Comparison of ENCODE assay signal across 8 cellular contexts in genomic region chr9:133238851-133239532, GRCh38. TPM values are rescaled to one million over a fixed set of nuclear protein-coding genes. Genes with fewer than 3 reads are reported as not detected.
DNase-seq lines count a peak whose midpoint lies in the region; ATAC-seq and TF ChIP-seq lines count a peak whose summit lies in the region.

No MANE protein-coding gene starts in this region.

- no peak overlapping the region for H2BK15ac ChIP-seq in neuronal stem cell (ENCODE audit: low read length)

- H4K91ac ChIP-seq in neuronal stem cell (ENCODE audit: low read depth, low read length, poor library complexity) = no peak overlapping the region

- H3K27me3 ChIP-seq in Panc1 (ENCODE audit: control insufficient read depth, insufficient read depth, low read length) (no peaks in the 10 kb centered on the region), gastroesophageal sphincter (peaks cover 82% of the 10 kb centered on the region), neuronal stem cell (ENCODE audit: control insufficient read depth in 3 of 3, insufficient read depth in 3 of 3, low read depth in 1 of 3, low read length in 3 of 3) (peaks cover 0 to 14% (median 6%) of the 10 kb centered on the region in 3 experiments), subcutaneous abdominal adipose tissue (ENCODE audit: control insufficient read depth in 5 of 5, insufficient read depth in 4 of 5, low read length in 5 of 5) (no peaks in the 10 kb centered on the region)

- peak; percentile 87 for ATAC-seq in Panc1
- ATAC-seq in gastroesophageal sphincter = peak; percentile 53
- no peak for ATAC-seq in HG02678 (IDR thresholded peaks at IDR 0.05; ENCODE audit: unreplicated experiment)

- H3K18ac ChIP-seq in neuronal stem cell (ENCODE audit: low read length) = peak overlapping the region; percentile 59

- H3K14ac ChIP-seq in neuronal stem cell (ENCODE audit: low read length) = no peak overlapping the region

- H3K36me3 ChIP-seq in Panc1 (ENCODE audit: control insufficient read depth, insufficient read depth, low read length) = no peaks in the 10 kb centered on the region
- H3K36me3 ChIP-seq in gastroesophageal sphincter = no peaks in the 10 kb centered on the region
- no peaks in the 10 kb centered on the region for H3K36me3 ChIP-seq in neuronal stem cell (replicated peaks in 1 of 2; ENCODE audit: control insufficient read depth in 2 of 2, insufficient read depth in 2 of 2, low read length in 2 of 2)
- no peaks in the 10 kb centered on the region for H3K36me3 ChIP-seq in subcutaneous abdominal adipose tissue (ENCODE audit: control insufficient read depth in 5 of 5, insufficient read depth in 5 of 5, low read length in 5 of 5)

- no peak overlapping the region for H2BK12ac ChIP-seq in neuronal stem cell (ENCODE audit: low read length)

- H2AK5ac ChIP-seq in neuronal stem cell (ENCODE audit: low read depth, low read length) = no peak overlapping the region

- no peak overlapping the region for H2BK5ac ChIP-seq in neuronal stem cell (ENCODE audit: low read length)

- intact Hi-C loops in Panc1 (cut with micrococcal nuclease; ENCODE audit: unreplicated experiment) = no loop called here

- POLR2A ChIA-PET in Panc1 (lab: Charles Lee) = no interaction called here

- in situ Hi-C loops in Panc1 (cut with HindIII; ENCODE audit: low pct_unique_long_range_greater_than_20kb, low sequenced_read_pairs) = no loop called here

- DNase-seq in Panc1 (ENCODE audit: low read depth, low spot score) (peak; percentile 35), neuronal stem cell (ENCODE audit: low spot score) (peak; percentile 54), NCI-H1436 treated with DMSO at 0.1 percent for 48 hours (lab: John Stamatoyannopoulos, UW) (no peak)
- DNase-seq in activated effector memory CD4-positive, alpha-beta T cell treated with Interleukin-2 at 50 U/mL for 16 hours = peak; percentile 31

- peak; percentile 74 for TF ChIP-seq CTCF in GM12875 (IDR thresholded peaks at IDR 0.05; ENCODE audit: borderline replicate concordance, insufficient read depth, low read depth, low read length)
- peak; percentile 95 for TF ChIP-seq CTCF in Panc1 (IDR thresholded peaks at IDR 0.05)
- TF ChIP-seq CTCF in gastroesophageal sphincter (IDR thresholded peaks at IDR 0.05) = peak in 3 of 4 experiments; percentile 17 to 58 (median 45)

- H3K27ac ChIP-seq in Panc1 (ENCODE audit: low read length) = peak overlapping the region; percentile 74
- H3K27ac ChIP-seq in gastroesophageal sphincter = peak overlapping the region in 3 of 4 donors; percentile 53 to 75 (median 60)
- no peak overlapping the region for H3K27ac ChIP-seq in neuronal stem cell (replicated peaks; ENCODE audit: low read length)
- peak overlapping the region; percentile 79 for H3K27ac ChIP-seq in subcutaneous abdominal adipose tissue (ENCODE audit: low read depth, low read length)

- H3K9me3 ChIP-seq in Panc1 (ENCODE audit: control insufficient read depth, insufficient read depth, low read depth, low read length) = no peaks in the 10 kb centered on the region
- no peaks in the 10 kb centered on the region for H3K9me3 ChIP-seq in gastroesophageal sphincter
- no peaks in the 10 kb centered on the region for H3K9me3 ChIP-seq in neuronal stem cell (replicated peaks in 1 of 2; ENCODE audit: control insufficient read depth in 2 of 2, insufficient read depth in 1 of 2, low read depth in 1 of 2, low read length in 2 of 2)
- H3K9me3 ChIP-seq in subcutaneous abdominal adipose tissue (ENCODE audit: control insufficient read depth in 5 of 5, low read length in 5 of 5) = no peaks in the 10 kb centered on the region

- H3K9ac ChIP-seq in neuronal stem cell (ENCODE audit: low read depth, low read length, poor library complexity) (peak overlapping the region; percentile 21), subcutaneous abdominal adipose tissue (ENCODE audit: low read length in 5 of 5) (peak overlapping the region in 2 of 5 donors; percentile 22 to 52)

- H3K23ac ChIP-seq in neuronal stem cell (ENCODE audit: low read depth, low read length, poor library complexity) = no peak overlapping the region

- no peak for TF ChIP-seq POLR2A in gastroesophageal sphincter (IDR thresholded peaks at IDR 0.05)

- WGBS in gastroesophageal sphincter (ENCODE audit: low coverage in 1 of 2), 2 donors = 13 to 15% methylated on average over 5 to 19 of the region's 26 CpGs
- no CpG with 5 or more reads among the region's 26 CpGs for WGBS in neuronal stem cell (ENCODE audit: extremely low coverage in 2 of 2, insufficient read length in 2 of 2, insufficient replicate concordance in 1 of 2), 2 donors

- peak overlapping the region; percentile 86 for H2AFZ ChIP-seq in neuronal stem cell (ENCODE audit: low read length)

- no peak overlapping the region for H3K4me3 ChIP-seq in GM12875 (ENCODE audit: low read depth, low read length)
- H3K4me3 ChIP-seq in Panc1 (ENCODE audit: low read depth in 2 of 2, low read length in 2 of 2) = peak overlapping the region; percentile 43 to 67
- peak overlapping the region in 1 of 2 donors; percentile 39 for H3K4me3 ChIP-seq in gastroesophageal sphincter
- H3K4me3 ChIP-seq in neuronal stem cell (ENCODE audit: low read length in 2 of 2) = peak overlapping the region in 1 of 2 donors; percentile 66
- peak overlapping the region; percentile 52 to 69 (median 54) for H3K4me3 ChIP-seq in subcutaneous abdominal adipose tissue (ENCODE audit: low read depth in 1 of 5, low read length in 5 of 5)

- BruUV-seq in Panc1 (replicated peaks; lab: Mats Ljungman, UMichigan) = no TSS peak

- TF ChIP-seq EP300 in gastroesophageal sphincter (IDR thresholded peaks at IDR 0.05) = no peak

- no peaks in the 10 kb centered on the region for H3K4me1 ChIP-seq in Panc1 (ENCODE audit: control insufficient read depth, insufficient read depth, low read length)
- H3K4me1 ChIP-seq in gastroesophageal sphincter = peaks cover 0 to 16% (median 0%) of the 10 kb centered on the region in 3 donors
- peaks cover 5 to 12% of the 10 kb centered on the region in 2 donors for H3K4me1 ChIP-seq in neuronal stem cell (ENCODE audit: control insufficient read depth in 2 of 2, insufficient read depth in 1 of 2, low read depth in 1 of 2, low read length in 2 of 2)
- H3K4me1 ChIP-seq in subcutaneous abdominal adipose tissue (ENCODE audit: control insufficient read depth in 5 of 5, insufficient read depth in 5 of 5, low read length in 5 of 5) = peaks cover 7 to 30% (median 28%) of the 10 kb centered on the region in 5 donors

- H3K4me2 ChIP-seq in neuronal stem cell (ENCODE audit: insufficient read depth, low read length, poor library complexity, severe bottlenecking) = peak overlapping the region; percentile 89

- H4K8ac ChIP-seq in neuronal stem cell (ENCODE audit: low read depth, low read length) = no peak overlapping the region

- H2BK120ac ChIP-seq in neuronal stem cell (ENCODE audit: low read depth, low read length) = no peak overlapping the region

- no peak overlapping the region for H3K4ac ChIP-seq in neuronal stem cell (ENCODE audit: low read length)

- no peaks in the 10 kb centered on the region for H3K79me1 ChIP-seq in neuronal stem cell (ENCODE audit: low read depth, low read length)

- CTCF ChIA-PET in Panc1 (lab: Charles Lee) = interaction anchor here (0.5 to 1.7 kb wide), 6 partner anchors 19 to 54 kb away, joined by 3 to 7 read pairs (median 4); no protein-coding TSS in a partner anchor

RNA-seq across cellular contexts. Expression of gene OBP2B, which starts 29.9 kb away (rescaled TPM):
- total RNA-seq in Panc1 (2021; ENCODE audit: unreplicated experiment) = not detected
- not detected for polyA plus RNA-seq in Panc1 (2012; ENCODE audit: insufficient read length)
- not detected for total RNA-seq in gastroesophageal sphincter
- not detected for polyA plus RNA-seq in neuronal stem cell (2013, experiment 1 of 2)
- not detected for polyA plus RNA-seq in neuronal stem cell (2013, experiment 2 of 2)

RNA-seq across cellular contexts. Expression of gene ABO, which starts 36.0 kb away (rescaled TPM):
- 0.10 TPM for total RNA-seq in Panc1 (2021; ENCODE audit: unreplicated experiment)
- polyA plus RNA-seq in Panc1 (2012; ENCODE audit: insufficient read length) = not detected
- total RNA-seq in gastroesophageal sphincter = 1 to 10 TPM in 2 of 4 donors, under 1 TPM in 2; 0.47 to 10.0 (median 0.91) TPM
- 0.06 TPM for polyA plus RNA-seq in neuronal stem cell (2013, experiment 1 of 2)
- 0.03 TPM for polyA plus RNA-seq in neuronal stem cell (2013, experiment 2 of 2)

Comparison
In these comparisons a context has a peak if more than half of its experiments do, and no peak if none do; other contexts are left out.
1. CTCF ChIP-seq: peak in every context shown above with its lines; median percentile 95 in Panc1; 74 in GM12875; 45 in gastroesophageal sphincter.